Comparison of ENCODE assay signal across 1 cellular context in the genomic region with DNA sequence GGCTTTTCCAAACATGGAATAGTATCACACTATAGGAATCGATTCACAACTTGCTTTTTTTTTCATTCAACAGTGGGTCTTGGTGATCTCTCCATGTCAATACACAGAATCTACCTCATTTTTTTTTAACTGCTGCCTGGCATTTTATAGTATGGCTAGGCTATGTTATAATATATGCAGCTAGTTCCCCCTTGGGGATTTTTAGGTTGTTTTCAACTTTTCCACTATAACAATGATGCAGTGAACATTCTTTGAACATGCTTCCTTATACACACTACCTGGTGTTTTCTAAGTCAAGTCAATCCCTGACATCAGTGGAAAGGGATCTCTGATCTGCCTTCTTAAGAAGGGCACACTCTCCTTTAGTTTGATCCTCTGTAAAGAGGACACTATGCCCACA.
TF ChIP-seq lines count a peak whose summit lies in the region.

No MANE protein-coding gene starts in this region.

TF ChIP-seq in HCT116, 20 proteins besides CTCF, POLR2A, EP300 and RAD21 (continued from another document):
- TF ChIP-seq REST (IDR thresholded peaks at IDR 0.05; ENCODE audit: low read depth) (no peak), ELF1 (IDR thresholded peaks at IDR 0.05; ENCODE audit: borderline replicate concordance, low read depth) (no peak), CBX3 (IDR thresholded peaks at IDR 0.05; ENCODE audit: low read depth) (no peak), ATF3 (IDR thresholded peaks at IDR 0.05) (no peak)
